Comparison of ENCODE assay signal across 1 cellular context in genomic region chr4:80417019-80417418, GRCh38.
TF ChIP-seq lines count a peak whose summit lies in the region.

No MANE protein-coding gene starts in this region.

TF ChIP-seq in K562, 482 proteins besides CTCF, POLR2A, EP300 and RAD21 (continued from another document):
- TF ChIP-seq RERE (CRISPR knock-in tag; IDR thresholded peaks at IDR 0.05; ENCODE audit: borderline replicate concordance) (no peak), TFAM (CRISPR knock-in tag; conservative IDR thresholded peaks at IDR 0.05) (no peak), PHB (CRISPR knock-in tag; IDR thresholded peaks at IDR 0.05) (no peak), NRF1 (conservative IDR thresholded peaks at IDR 0.05 in 1 of 2, IDR thresholded peaks at IDR 0.05 in 1 of 2) (no peak), GABPA (tag; conservative IDR thresholded peaks at IDR 0.05; ENCODE audit: low read depth) (0 out of 2 replicates have a peak, but pooled peaks have one; percentile 15), NEUROD1 (IDR thresholded peaks at IDR 0.05; ENCODE audit: borderline replicate concordance, low read depth, low read length, partially characterized antibody) (no peak), ESRRB (CRISPR knock-in tag; IDR thresholded peaks at IDR 0.05; ENCODE audit: borderline replicate concordance) (no peak), ZNF445 (CRISPR knock-in tag; IDR thresholded peaks at IDR 0.05; ENCODE audit: low read depth) (no peak), ESRRA (IDR thresholded peaks at IDR 0.05; ENCODE audit: borderline replicate concordance, low read depth) (peak; percentile 86; the same call in 1 of the 2 replicates), MAFG (tag; conservative IDR thresholded peaks at IDR 0.05) (no peak), HMBOX1 (IDR thresholded peaks at IDR 0.05) (peak; percentile 44; the same call in 1 of the 2 replicates), PML (IDR thresholded peaks at IDR 0.05; ENCODE audit: low read length) (no peak), ZNF766 (CRISPR knock-in tag; conservative IDR thresholded peaks at IDR 0.05) (peak; percentile 95), ZEB2 (IDR thresholded peaks at IDR 0.05) (peak; percentile 43; the same call in 1 of the 2 replicates), NR0B1 (IDR thresholded peaks at IDR 0.05; ENCODE audit: partially characterized antibody) (no peak)
